22 cellular contexts compared by ENCODE assay signal in genomic region chr3:86251781-86252180, GRCh38.
A peak's percentile ranks its signal among the peaks of the same experiment; 100 is the strongest.
DNase-seq lines count a peak whose midpoint lies in the region; TF ChIP-seq lines count a peak whose summit lies in the region.
"Had no signal": no experiment of that assay in that cellular context is flagged by ENCODE, and none has a peak within 500 bp of the region (broad histone marks: within the 10 kb centered on the region; RNA-seq: fewer than 3 reads in every experiment).

No MANE protein-coding gene starts in this region.

- H3F3A ChIP-seq in neural cell (ENCODE audit: insufficient read depth, low read length, poor library complexity, severe bottlenecking) = no peaks in the 10 kb centered on the region

- TF ChIP-seq EP300 in neural cell (conservative IDR thresholded peaks at IDR 0.05; ENCODE audit: poor library complexity, severe bottlenecking) = peak; percentile 67

- H3K27me3 ChIP-seq in neural cell (ENCODE audit: insufficient read depth, low read depth, low read length) = no peaks in the 10 kb centered on the region
- H3K27me3 ChIP-seq: BE2C; BLaER1 treated with 17β-estradiol and CSF1 and Interleukin-3, amounts not matched to agents 10 nM and 100 nM had no signal

- no peaks in the 10 kb centered on the region for H3K79me2 ChIP-seq in neural cell (replicated peaks; ENCODE audit: insufficient read depth, low read length)

- no peak overlapping the region for H2AFZ ChIP-seq in neural cell (ENCODE audit: low read depth, low read length)
- H2AFZ ChIP-seq: GM23338 had no signal

- H3K4me2 ChIP-seq in neural cell (ENCODE audit: low read length) = no peak overlapping the region
- H3K4me2 ChIP-seq: A549; BLaER1 treated with 17β-estradiol and CSF1 and Interleukin-3, amounts not matched to agents 10 nM and 100 nM; GM23338 had no signal

- no peaks in the 10 kb centered on the region for H3K36me3 ChIP-seq in neural cell (ENCODE audit: insufficient read depth, low read length)
- H3K36me3 ChIP-seq: BE2C; BLaER1 treated with 17β-estradiol and CSF1 and Interleukin-3, amounts not matched to agents 10 nM and 100 nM had no signal

- no peaks in the 10 kb centered on the region for H3K9me3 ChIP-seq in neural cell (ENCODE audit: low read length)
- H3K9me3 ChIP-seq: A549; BE2C; BLaER1 treated with 17β-estradiol and CSF1 and Interleukin-3, amounts not matched to agents 10 nM and 100 nM had no signal

- no peaks in the 10 kb centered on the region for H3K9me2 ChIP-seq in neural cell (ENCODE audit: insufficient read depth, low read length)

- no peak overlapping the region for H3K4me3 ChIP-seq in neural cell (ENCODE audit: low read length)
- H3K4me3 ChIP-seq: A549; BLaER1 treated with 17β-estradiol and CSF1 and Interleukin-3, amounts not matched to agents 10 nM and 100 nM; GM23338 had no signal

- no peak for TF ChIP-seq CTCF in neural cell (IDR thresholded peaks at IDR 0.05; ENCODE audit: poor library complexity, severe bottlenecking)

- TF ChIP-seq RAD21 in neural cell (conservative IDR thresholded peaks at IDR 0.05) = no peak

- no peak overlapping the region for H3K27ac ChIP-seq in neural cell (ENCODE audit: low read length)
- H3K27ac ChIP-seq: 22Rv1; A549; BLaER1 treated with 17β-estradiol and CSF1 and Interleukin-3, amounts not matched to agents 10 nM and 100 nM had no signal

- peak; percentile 13 for DNase-seq in DMS153 (lab: John Stamatoyannopoulos, UW)
- DNase-seq in DMS153 treated with DMSO at 0.1 percent for 48 hours (lab: John Stamatoyannopoulos, UW; ENCODE audit: unreplicated experiment) = no peak
- DNase-seq in NCI-H2171 treated with DMSO at 0.1 percent for 48 hours (lab: John Stamatoyannopoulos, UW) = peak; percentile 1
- no peak for DNase-seq in NCI-H2171 (lab: John Stamatoyannopoulos, UW)
- peak; percentile 9 for DNase-seq in NCI-H146 treated with DMSO at 0.1 percent for 48 hours (lab: John Stamatoyannopoulos, UW; ENCODE audit: unreplicated experiment)
- DNase-seq in NCI-H128 (lab: John Stamatoyannopoulos, UW; ENCODE audit: unreplicated experiment) = no peak
- DNase-seq in NCI-H1048 (lab: John Stamatoyannopoulos, UW) = no peak
- DNase-seq: ACHN; AML-193; BE2C; CD4-positive, alpha-beta T cell; CD8-positive, alpha-beta memory T cell; DMS 273 treated with DMSO at 0.1 percent for 48 hours; DMS79 treated with DMSO at 0.1 percent for 48 hours; GF-D8; H9; HFFc6 had no signal

- no peaks in the 10 kb centered on the region for H4K20me1 ChIP-seq in neural cell (ENCODE audit: insufficient read depth)
- H4K20me1 ChIP-seq: BLaER1 treated with 17β-estradiol and CSF1 and Interleukin-3, amounts not matched to agents 10 nM and 100 nM had no signal

- H3K9ac ChIP-seq in neural cell (ENCODE audit: low read length) = no peak overlapping the region
- H3K9ac ChIP-seq: BLaER1 treated with 17β-estradiol and CSF1 and Interleukin-3, amounts not matched to agents 10 nM and 100 nM had no signal

TF ChIP-seq in neural cell, 6 proteins besides CTCF, POLR2A, EP300 and RAD21:
- TF ChIP-seq TAF1 (IDR thresholded peaks at IDR 0.05; ENCODE audit: low read depth) (no peak), REST (IDR thresholded peaks at IDR 0.05; ENCODE audit: borderline replicate concordance) (no peak)

Comparison
In these comparisons a context has a peak if more than half of its experiments do, and no peak if none do; other contexts are left out.
1. DNase-seq: peak in DMS153 (single experiment), NCI-H2171 treated with DMSO at 0.1 percent for 48 hours (single experiment) and NCI-H146 treated with DMSO at 0.1 percent for 48 hours (single experiment); none in DMS153 treated with DMSO at 0.1 percent for 48 hours (single experiment), NCI-H2171 (single experiment), NCI-H128 (single experiment) and NCI-H1048 (single experiment).